Comparison of ENCODE assay signal across 29 cellular contexts in the genomic region with DNA sequence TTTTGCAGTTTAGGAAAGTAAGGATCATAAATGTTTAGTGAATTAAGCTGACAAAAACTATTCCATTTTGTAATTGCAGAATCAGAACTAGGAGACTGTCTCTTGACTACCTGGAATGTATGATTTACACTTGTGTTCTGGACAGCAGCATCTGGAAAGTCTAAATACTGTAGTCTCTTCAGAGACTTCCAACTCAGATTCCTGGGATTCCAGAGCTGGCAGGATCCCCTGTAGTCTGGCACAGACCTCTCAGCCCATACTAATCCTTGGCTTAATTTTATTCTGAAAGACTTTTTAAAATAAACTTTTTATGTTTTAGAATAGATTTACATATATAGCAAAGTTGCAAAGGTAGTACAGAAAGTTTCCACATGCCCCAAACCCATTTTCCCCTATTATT.
"Had no signal": no experiment of that assay in that cellular context is flagged by ENCODE, and none has a peak within 500 bp of the region (broad histone marks: within the 10 kb centered on the region; RNA-seq: fewer than 3 reads in every experiment).

No MANE protein-coding gene starts in this region.

- H3K4me2 ChIP-seq: PC-9 had no signal

- H3K27ac ChIP-seq: PC-9, RWPE1, SJCRH30, SK-N-MC had no signal

- H3K4me1 ChIP-seq: SJCRH30 had no signal

- DNase-seq: Kasumi-1, KG1, MG63, NCI-H1048, NCI-H1092 treated with DMSO at 0.1 percent for 48 hours, NCI-H1105 treated with DMSO at 0.1 percent for 48 hours, NCI-H1417, NCI-H1436, NCI-H146, NCI-H1694, NCI-H187, NCI-H1930, NCI-H2029 treated with DMSO at 0.1 percent for 48 hours, NCI-H2081 treated with DMSO at 0.1 percent for 48 hours, NCI-H2107, NCI-H2171, NCI-H226, NCI-H446 treated with DMSO at 0.1 percent for 48 hours, NCI-H510A, NCI-H524, NCI-H526, NCI-H69, NCI-H748 treated with DMSO at 0.1 percent for 48 hours, NCI-H82, PC-9, SHP77, SJCRH30 had no signal

- H2AFZ ChIP-seq: PC-9 had no signal

- H3K4me3 ChIP-seq: MG63, PC-9, SJCRH30, SK-N-MC had no signal

- H3K27me3 ChIP-seq: MG63, SJCRH30 had no signal

- H3K9me3 ChIP-seq: MG63, SJCRH30 had no signal

- H3K36me3 ChIP-seq: MG63, SJCRH30 had no signal
